ENCODE assay signal across 8 cellular contexts in genomic region chr11:100719809-100720221, GRCh38. TPM values are rescaled to one million over a fixed set of nuclear protein-coding genes. Genes with fewer than 3 reads are reported as not detected.
DNase-seq lines count a peak whose midpoint lies in the region; ATAC-seq, FAIRE-seq and TF ChIP-seq lines count a peak whose summit lies in the region.

No MANE protein-coding gene starts in this region.

- TF ChIP-seq EP300 in A549 (IDR thresholded peaks at IDR 0.05), result no peak
- TF ChIP-seq EP300 in suprapubic skin (IDR thresholded peaks at IDR 0.05), result no peak

- peak overlapping the region; percentile 81 for H3K4me2 ChIP-seq in A549

- TF ChIP-seq POLR2A in A549 (IDR thresholded peaks at IDR 0.05; ENCODE audit: low read length), result no peak
- TF ChIP-seq POLR2A in suprapubic skin (IDR thresholded peaks at IDR 0.05), result no peak

- TF ChIP-seq CTCF in A549 (IDR thresholded peaks at IDR 0.05) (no peak), suprapubic skin (IDR thresholded peaks at IDR 0.05) (no peak)

- 7% methylated on average over 3 of the region's 3 CpGs for WGBS in A549 (ENCODE audit: missing lambda C conversion rate)
- 8% methylated on average over 3 of the region's 3 CpGs for WGBS in suprapubic skin

- peak; percentile 65 to 72 for DNase-seq in A549 (ENCODE audit: low read depth in 1 of 2, low spot score in 1 of 2)
- peak; percentile 13 for DNase-seq in HuH-7.5 (ENCODE audit: low spot score)
- DNase-seq in brain pericyte (ENCODE audit: low read depth, low spot score), result peak; percentile 71
- DNase-seq in islet precursor cell, result peak; percentile 93
- DNase-seq in suprapubic skin (ENCODE audit: low spot score in 2 of 2), result no peak
- DNase-seq in T-helper 2 cell, result no peak

- H3K9me3 ChIP-seq in A549 (no peaks in the 10 kb centered on the region), suprapubic skin (no peaks in the 10 kb centered on the region)

- H3K4me1 ChIP-seq in A549 (peaks cover 45% of the 10 kb centered on the region), suprapubic skin (peaks cover 15% of the 10 kb centered on the region)

- no peak for TF ChIP-seq RAD21 in A549 (conservative IDR thresholded peaks at IDR 0.05 in 1 of 2, IDR thresholded peaks at IDR 0.05 in 1 of 2)

- ATAC-seq in A549 (peak; percentile 90 to 94), GM21381 (IDR thresholded peaks at IDR 0.05; ENCODE audit: unreplicated experiment) (no peak), HG03108 (IDR thresholded peaks at IDR 0.05; ENCODE audit: unreplicated experiment) (no peak)

- no peaks in the 10 kb centered on the region for H3K27me3 ChIP-seq in suprapubic skin

- POLR2A ChIA-PET in A549 (lab: Yijun Ruan, JAX), result interaction anchor here (0.5 to 1.2 kb wide), 2 partner anchors 16 to 20 kb away, joined by 3 read pairs; no protein-coding TSS in a partner anchor

- no peaks in the 10 kb centered on the region for H3K36me3 ChIP-seq in suprapubic skin

- H3K4me3 ChIP-seq in A549 (peak overlapping the region; percentile 18; the same call in 2 of the 3 replicates), suprapubic skin (no peak overlapping the region)

- FAIRE-seq in A549 (lab: Jason Lieb, UNC), result no peak

- CTCF ChIA-PET in A549 (lab: Yijun Ruan, JAX), result interaction anchor here (1.9 kb wide), 1 partner anchor 32 kb away, joined by 7 read pairs; no protein-coding TSS in a partner anchor

- H3K27ac ChIP-seq in A549 (peak overlapping the region; percentile 68 to 82), suprapubic skin (peak overlapping the region; percentile 69)

TF ChIP-seq in A549, 52 proteins besides CTCF, POLR2A, EP300 and RAD21:
- TF ChIP-seq ELK1 (IDR thresholded peaks at IDR 0.05; ENCODE audit: low read depth, low read length) (no peak), MAFK (IDR thresholded peaks at IDR 0.05; ENCODE audit: partially characterized antibody) (peak; percentile 94), GATA3 (IDR thresholded peaks at IDR 0.05; ENCODE audit: borderline replicate concordance) (peak; percentile 61; the same call in 1 of the 2 replicates), FOSL2 (IDR thresholded peaks at IDR 0.05) (no peak), FOSL2 (CRISPR knock-in tag; IDR thresholded peaks at IDR 0.05) (peak; percentile 72), MAX (IDR thresholded peaks at IDR 0.05) (peak; percentile 35; the same call in 1 of the 2 replicates), TFCP2L1 (CRISPR knock-in tag; IDR thresholded peaks at IDR 0.05) (no peak), NFE2L2 (conservative IDR thresholded peaks at IDR 0.05; ENCODE audit: low read length) (0 out of 2 replicates have a peak, but pooled peaks have one; percentile 3)

RNA-seq across cellular contexts. Expression of gene ARHGAP42, which starts 32.7 kb away (rescaled TPM):
- polyA plus RNA-seq in A549 (2011; rRNA removed) (17.0 and 21.6 TPM in 2 replicates), A549 (2017; fragmentation: RNase III; extraction: RNeasy Plus Mini Kit Qiagen cat#74134 plus additional on column Dnase treatment) (5.0 to 5.4 TPM (median 5.1 TPM) in 3 replicates)
- polyA plus RNA-seq in A549 (2012; cell fraction: cytosol; rRNA removed), result 2.6 and 3.7 TPM in 2 replicates
- 2.4 and 4.7 TPM in 2 replicates for polyA plus RNA-seq in A549 (2012; cell fraction: nucleus; rRNA removed)
- polyA minus RNA-seq in A549 (2011; rRNA and poly(A)+ RNA removed), result 21.9 and 23.8 TPM in 2 replicates
- total RNA-seq in suprapubic skin, result 10 to 100 TPM; 12.4 to 18.4 (median 14.4) TPM

Comparison
In these comparisons a context has a peak if more than half of its experiments do, and no peak if none do; other contexts are left out.
1. ATAC-seq: peak in A549 (2 of 2); none in GM21381 (single experiment) and HG03108 (single experiment).
2. DNase-seq: peak in A549 (2 of 2), HuH-7.5 (single experiment), brain pericyte (single experiment) and islet precursor cell (single experiment); none in suprapubic skin (0 of 2) and T-helper 2 cell (0 of 5).